Comparison of ENCODE assay signal across 28 cellular contexts in genomic region chr3:72143970-72144717, GRCh38.
DNase-seq lines count a peak whose midpoint lies in the region; ATAC-seq, FAIRE-seq and TF ChIP-seq lines count a peak whose summit lies in the region.
"Had no signal": no experiment of that assay in that cellular context is flagged by ENCODE, and none has a peak within 500 bp of the region (broad histone marks: within the 10 kb centered on the region; RNA-seq: fewer than 3 reads in every experiment).

No MANE protein-coding gene starts in this region.

- H3K4me3 ChIP-seq in HEK293 (ENCODE audit: low read depth, low read length), result no peak overlapping the region
- H3K4me3 ChIP-seq in astrocyte (ENCODE audit: insufficient read depth, low read depth, low read length), result no peak overlapping the region
- no peak overlapping the region for H3K4me3 ChIP-seq in right lobe of liver
- H3K4me3 ChIP-seq in small intestine (ENCODE audit: low read depth in 1 of 2, low read length in 2 of 2), result no peak overlapping the region
- H3K4me3 ChIP-seq: esophagus muscularis mucosa, lung had no signal

- H3K36me3 ChIP-seq in HEK293 (ENCODE audit: control insufficient read depth in 2 of 2, insufficient read depth in 1 of 2, low read length in 2 of 2), result no peaks in the 10 kb centered on the region
- no peaks in the 10 kb centered on the region for H3K36me3 ChIP-seq in astrocyte (ENCODE audit: insufficient read depth, low read length)
- H3K36me3 ChIP-seq in right lobe of liver, result no peaks in the 10 kb centered on the region
- H3K36me3 ChIP-seq in small intestine (ENCODE audit: control insufficient read depth in 2 of 2, insufficient read depth in 2 of 2, low read length in 2 of 2), result no peaks in the 10 kb centered on the region
- H3K36me3 ChIP-seq: esophagus muscularis mucosa had no signal

- peaks cover 10% of the 10 kb centered on the region for H3K9me3 Mint-ChIP-seq in astrocyte (ENCODE audit: unreplicated experiment)
- H3K9me3 Mint-ChIP-seq: neural crest cell had no signal

- POLR2A ChIA-PET in HEK293 (lab: Yijun Ruan, JAX), result no interaction called here

- TF ChIP-seq POLR2A in right lobe of liver (IDR thresholded peaks at IDR 0.05), result no peak

- H3K27ac ChIP-seq in HEK293 (ENCODE audit: extremely low read depth, low read depth, low read length), result no peak overlapping the region
- H3K27ac ChIP-seq in astrocyte (ENCODE audit: low read depth, low read length), result no peak overlapping the region
- peak overlapping the region in 2 of 3 donors; percentile 70 to 80 for H3K27ac ChIP-seq in right lobe of liver
- no peak overlapping the region for H3K27ac ChIP-seq in small intestine (ENCODE audit: low read depth in 1 of 2, low read length in 1 of 2)
- H3K27ac ChIP-seq: esophagus muscularis mucosa, parathyroid adenoma had no signal

- H3K27me3 ChIP-seq in astrocyte (ENCODE audit: insufficient read depth, low read length) (peaks cover 4% of the 10 kb centered on the region), right lobe of liver (no peaks in the 10 kb centered on the region), small intestine (ENCODE audit: control insufficient read depth in 2 of 2, insufficient read depth in 2 of 2, low read length in 2 of 2) (no peaks in the 10 kb centered on the region)
- H3K27me3 ChIP-seq: esophagus muscularis mucosa had no signal

- H3K4me1 ChIP-seq in HEK293 (ENCODE audit: control insufficient read depth, insufficient read depth, low read length) (no peaks in the 10 kb centered on the region), astrocyte (ENCODE audit: insufficient read depth, low read length) (peaks cover 15% of the 10 kb centered on the region), right lobe of liver (peaks cover 0 to 18% (median 9%) of the 10 kb centered on the region in 4 donors), small intestine (ENCODE audit: control insufficient read depth in 2 of 2, insufficient read depth in 1 of 2, low read depth in 1 of 2, low read length in 1 of 2) (peaks cover 0 to 2% of the 10 kb centered on the region in 2 donors)
- H3K4me1 ChIP-seq: parathyroid adenoma had no signal

- peaks cover 16% of the 10 kb centered on the region for H3K4me1 Mint-ChIP-seq in astrocyte (ENCODE audit: low read depth, unreplicated experiment)

- peak; percentile 7 to 44 (median 28) for ATAC-seq in right lobe of liver
- ATAC-seq: activated CD4-positive, CD25-positive, alpha-beta regulatory T cell treated with anti-CD3 and anti-CD28 coated beads, Interleukin-2, amount 50 U/mL, for 24 hours had no signal

- no peak overlapping the region for H3K4me2 ChIP-seq in astrocyte (ENCODE audit: low read length)
- H3K4me2 ChIP-seq: SK-N-SH had no signal

- intact Hi-C loops in right lobe of liver (cut with DNase I), result no loop called here

- peak overlapping the region; percentile 30 for H3K27ac Mint-ChIP-seq in astrocyte (ENCODE audit: unreplicated experiment)
- H3K27ac Mint-ChIP-seq: activated CD4-positive, alpha-beta memory T cell treated with anti-CD3 and anti-CD28 coated beads, Interleukin-2, amount 10 ng/mL, durations not matched to agents 7 days and 5 days; activated naive CD8-positive, alpha-beta T cell treated with anti-CD3 and anti-CD28 coated beads, Interleukin-2, amount 50 U/mL, for 24 hours; dendritic cell treated with granulocyte-macrophage colony-stimulating factor and Interleukin-4, amounts not matched to agents 40 ng/mL and 50 ng/mL, for 4 days; T-helper 1 cell treated with Interleukin-12 subunit alpha and Interleukin-12 subunit beta and Interleukin-4 antibody, amounts not matched to agents 30 μg/mL and 1 μg/mL, for 36 hours had no signal

- FAIRE-seq in astrocyte (lab: Jason Lieb, UNC), result no peak
- FAIRE-seq in small intestine (lab: Jason Lieb, UNC), result no peak

- no peak overlapping the region for H2AFZ ChIP-seq in astrocyte (ENCODE audit: low read depth, low read length)
- H2AFZ ChIP-seq: parathyroid adenoma had no signal

- no peak overlapping the region for H3K9ac ChIP-seq in astrocyte (ENCODE audit: low read length)
- H3K9ac ChIP-seq: parathyroid adenoma, SK-N-SH had no signal

- H3K79me2 ChIP-seq in astrocyte (ENCODE audit: insufficient read depth, low read length), result no peaks in the 10 kb centered on the region
- H3K79me2 ChIP-seq: parathyroid adenoma had no signal

- no peaks in the 10 kb centered on the region for H3K9me3 ChIP-seq in HEK293 (ENCODE audit: control insufficient read depth, insufficient read depth, low read depth, low read length)
- H3K9me3 ChIP-seq in astrocyte (ENCODE audit: insufficient read depth, low read depth, low read length), result no peaks in the 10 kb centered on the region
- no peaks in the 10 kb centered on the region for H3K9me3 ChIP-seq in right lobe of liver
- no peaks in the 10 kb centered on the region for H3K9me3 ChIP-seq in small intestine (ENCODE audit: control insufficient read depth, low read depth)
- H3K9me3 ChIP-seq: esophagus muscularis mucosa, SK-N-SH had no signal

- 58% methylated on average over 6 of the region's 6 CpGs for WGBS in right lobe of liver (ENCODE audit: insufficient coverage, low coverage, low lambda C conversion rate, missing lambda C conversion rate)
- WGBS in small intestine, 3 donors, result 52 to 69% (median 63%) methylated on average over 6 of the region's 6 CpGs

- TF ChIP-seq CTCF in HEK293 (tag by site-specific recombination; IDR thresholded peaks at IDR 0.05), result no peak
- TF ChIP-seq CTCF in astrocyte (IDR thresholded peaks at IDR 0.05; ENCODE audit: insufficient read depth, low read depth, low read length), result no peak
- TF ChIP-seq CTCF in right lobe of liver (IDR thresholded peaks at IDR 0.05), result no peak

- no peaks in the 10 kb centered on the region for H4K20me1 ChIP-seq in astrocyte (ENCODE audit: insufficient read depth, low read length)

- CTCF ChIA-PET in HEK293 (lab: Yijun Ruan, JAX), result interaction anchor here (0.7 kb wide), 1 partner anchor 262 kb away, joined by 3 read pairs; no protein-coding TSS in a partner anchor

- DNase-seq in astrocyte (ENCODE audit: low read depth) (no peak), right lobe of liver (no peak), small intestine (peak; percentile 10), SIG-M5 (lab: John Stamatoyannopoulos, UW) (no peak), glomerular visceral epithelial cell (ENCODE audit: extremely low spot score) (no peak)
- DNase-seq in stimulated activated CD4-positive, alpha-beta T cell treated with anti-CD3 and anti-CD28 coated beads, Interleukin-4, amount 100 ng/mL, for 24 hours, result no peak
- DNase-seq: activated CD4-positive, alpha-beta memory T cell treated with anti-CD3 and anti-CD28 coated beads, Interleukin-2, amount 10 ng/mL, durations not matched to agents 7 days and 5 days; activated CD8-positive, alpha-beta memory T cell treated with anti-CD3 and anti-CD28 coated beads, Interleukin-2, amount 50 U/mL, for 4 hours; activated naive CD4-positive, alpha-beta T cell; activated naive CD8-positive, alpha-beta T cell treated with anti-CD3 and anti-CD28 coated beads, Interleukin-2, amount 50 U/mL, for 24 hours; Calu3; central memory CD4-positive, alpha-beta T cell; DMS79; NCI-H187; NCI-H2171 treated with DMSO at 0.1 percent for 48 hours; NCI-H524; NK-92 treated with Interleukin-12 subunit alpha and Interleukin-12 subunit beta, amount 100 ng/mL, for 24 hours; stimulated activated CD4-positive, alpha-beta T cell treated with anti-CD3 and anti-CD28 coated beads, Interleukin-4, amount 100 ng/mL, for 1 hour; trophoblast cell had no signal

- peaks cover 5% of the 10 kb centered on the region for H3K27me3 Mint-ChIP-seq in astrocyte (ENCODE audit: low read depth, unreplicated experiment)
- H3K27me3 Mint-ChIP-seq: activated CD4-positive, alpha-beta memory T cell treated with anti-CD3 and anti-CD28 coated beads, Interleukin-2, amount 10 ng/mL, durations not matched to agents 7 days and 5 days had no signal

- peaks cover 4% of the 10 kb centered on the region for H3K36me3 Mint-ChIP-seq in astrocyte (ENCODE audit: low read depth, unreplicated experiment)

- H3K4me3 Mint-ChIP-seq in astrocyte (ENCODE audit: unreplicated experiment), result no peak overlapping the region
- H3K4me3 Mint-ChIP-seq: activated CD4-positive, alpha-beta memory T cell treated with anti-CD3 and anti-CD28 coated beads, Interleukin-2, amount 10 ng/mL, durations not matched to agents 7 days and 5 days; activated naive CD8-positive, alpha-beta T cell treated with anti-CD3 and anti-CD28 coated beads, Interleukin-2, amount 50 U/mL, for 24 hours; dendritic cell treated with granulocyte-macrophage colony-stimulating factor and Interleukin-4, amounts not matched to agents 40 ng/mL and 50 ng/mL, for 4 days; neural crest cell; T-helper 1 cell treated with Interleukin-12 subunit alpha and Interleukin-12 subunit beta and Interleukin-4 antibody, amounts not matched to agents 30 μg/mL and 1 μg/mL, for 36 hours had no signal

TF ChIP-seq in HEK293, 187 proteins besides CTCF, POLR2A, EP300 and RAD21:
- TF ChIP-seq ZBTB8A (tag by site-specific recombination; IDR thresholded peaks at IDR 0.05) (no peak), ZNF561 (tag by site-specific recombination; IDR thresholded peaks at IDR 0.05; ENCODE audit: borderline replicate concordance) (no peak), EGR2 (tag by site-specific recombination; IDR thresholded peaks at IDR 0.05; ENCODE audit: low read depth) (peak; percentile 36; the same call in 1 of the 2 replicates), ZNF221 (tag by site-specific recombination; IDR thresholded peaks at IDR 0.05; ENCODE audit: borderline replicate concordance) (no peak), ZFHX2 (tag by site-specific recombination; conservative IDR thresholded peaks at IDR 0.05) (peak; percentile 58; the same call in 1 of the 2 replicates), ZNF391 (tag by site-specific recombination; IDR thresholded peaks at IDR 0.05; ENCODE audit: borderline replicate concordance, low read depth) (no peak), WT1 (tag by site-specific recombination; IDR thresholded peaks at IDR 0.05) (no peak), ZNF658 (tag by site-specific recombination; IDR thresholded peaks at IDR 0.05) (no peak), ZNF792 (tag by site-specific recombination; IDR thresholded peaks at IDR 0.05) (no peak), GLI4 (tag by site-specific recombination; IDR thresholded peaks at IDR 0.05) (no peak), ZNF174 (tag by site-specific recombination; IDR thresholded peaks at IDR 0.05) (no peak), ZNF664 (tag by site-specific recombination; IDR thresholded peaks at IDR 0.05) (no peak)

Comparison
In these comparisons a context has a peak if more than half of its experiments do, and no peak if none do; other contexts are left out.
1. H3K27ac ChIP-seq: peak in right lobe of liver (2 of 3); none in HEK293 (single experiment), astrocyte (single experiment) and small intestine (0 of 2).